Comparison of ENCODE assay signal across 16 cellular contexts in the genomic region with DNA sequence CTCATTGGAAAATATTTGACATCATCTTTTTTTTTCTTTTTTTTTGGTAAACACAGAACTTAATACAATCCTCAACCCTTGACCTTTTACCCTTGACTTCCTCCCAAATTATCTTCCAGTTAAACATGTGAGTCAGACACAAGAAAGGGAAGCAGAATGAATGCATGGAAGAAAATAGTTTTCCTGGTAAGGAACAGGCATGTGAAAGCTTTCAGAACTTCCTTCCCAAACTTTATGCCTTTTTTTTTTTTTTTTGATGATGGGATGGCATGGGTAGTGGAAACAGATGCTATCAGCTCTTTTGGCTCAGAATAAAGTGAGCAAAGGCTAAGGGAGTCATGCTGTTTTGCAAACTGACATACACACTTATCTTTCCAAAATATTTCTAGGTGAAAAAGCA.
DNase-seq lines count a peak whose midpoint lies in the region; ATAC-seq, FAIRE-seq and TF ChIP-seq lines count a peak whose summit lies in the region.
"Had no signal": no experiment of that assay in that cellular context is flagged by ENCODE, and none has a peak within 500 bp of the region (broad histone marks: within the 10 kb centered on the region; RNA-seq: fewer than 3 reads in every experiment).

No MANE protein-coding gene starts in this region.

- no peak for DNase-seq in HEK293T (ENCODE audit: extremely low spot score)
- peak; percentile 61 for DNase-seq in glomerular endothelial cell (ENCODE audit: extremely low read depth, low read depth, low spot score)
- DNase-seq in progenitor cell of endocrine pancreas (ENCODE audit: low spot score, unreplicated experiment), result no peak
- DNase-seq in activated CD4-positive, alpha-beta T cell treated with anti-CD3 and anti-CD28 coated beads, Interleukin-2, amount 50 U/mL, for 4 hours, result no peak
- DNase-seq in GM12891 (ENCODE audit: insufficient read length, low spot score), result no peak
- no peak for DNase-seq in UCSD-AML1 (lab: John Stamatoyannopoulos, UW; ENCODE audit: unreplicated experiment)
- DNase-seq: CD4-positive, CD25-positive, alpha-beta regulatory T cell; KG1; NCI-H1092 treated with DMSO at 0.1 percent for 48 hours; NCI-H1694; NCI-H748 treated with DMSO at 0.1 percent for 48 hours; SHP77 had no signal

- peaks cover 14% of the 10 kb centered on the region for H3K4me1 Mint-ChIP-seq in progenitor cell of endocrine pancreas (ENCODE audit: low read depth)
- H3K4me1 Mint-ChIP-seq: CD4-positive, CD25-positive, alpha-beta regulatory T cell had no signal

- H3K36me3 Mint-ChIP-seq in progenitor cell of endocrine pancreas (ENCODE audit: insufficient read depth), result no peaks in the 10 kb centered on the region
- H3K36me3 Mint-ChIP-seq: CD4-positive, CD25-positive, alpha-beta regulatory T cell had no signal

- POLR2A ChIA-PET in HEK293T (lab: Yijun Ruan, JAX), result no interaction called here

- no peak for TF ChIP-seq POLR2A in GM12891 (IDR thresholded peaks at IDR 0.05; ENCODE audit: low read depth, low read length)

- peak; percentile 21; the same call in 2 of the 3 replicates for ATAC-seq in SK-N-SH treated with all-trans-retinoic acid at 6 μM for 48 hours
- ATAC-seq in HG02623 (IDR thresholded peaks at IDR 0.05; ENCODE audit: unreplicated experiment), result no peak
- ATAC-seq: Panc1 had no signal

- no peak for TF ChIP-seq CTCF in progenitor cell of endocrine pancreas (IDR thresholded peaks at IDR 0.05; ENCODE audit: unreplicated experiment)

- peak overlapping the region; percentile 33 for H3K27ac Mint-ChIP-seq in progenitor cell of endocrine pancreas
- H3K27ac Mint-ChIP-seq: CD4-positive, CD25-positive, alpha-beta regulatory T cell had no signal

- FAIRE-seq in GM12891 (lab: Jason Lieb, UNC), result no peak
- FAIRE-seq: H1 had no signal

- H3K9me3 Mint-ChIP-seq in progenitor cell of endocrine pancreas (ENCODE audit: low read depth), result no peaks in the 10 kb centered on the region

- CTCF ChIA-PET in HEK293T (lab: Yijun Ruan, JAX), result interaction anchor here (0.5 kb wide), 1 partner anchor 671 kb away, joined by 3 read pairs; no protein-coding TSS in a partner anchor

- no peak overlapping the region for H3K4me3 Mint-ChIP-seq in progenitor cell of endocrine pancreas (ENCODE audit: low read depth)
- H3K4me3 Mint-ChIP-seq: CD4-positive, CD25-positive, alpha-beta regulatory T cell had no signal

- H3K27me3 Mint-ChIP-seq in progenitor cell of endocrine pancreas, result no peaks in the 10 kb centered on the region

TF ChIP-seq in HEK293T, 16 proteins besides CTCF, POLR2A, EP300 and RAD21:
- TF ChIP-seq ZNF384 (IDR thresholded peaks at IDR 0.05) (0 out of 2 replicates have a peak, but pooled peaks have one; percentile 7), LEF1 (IDR thresholded peaks at IDR 0.05; ENCODE audit: borderline replicate concordance) (no peak)

TF ChIP-seq in SK-N-SH treated with all-trans-retinoic acid at 6 μM for 48 hours, 23 proteins besides CTCF, POLR2A, EP300 and RAD21:
- TF ChIP-seq, protein P1, sequence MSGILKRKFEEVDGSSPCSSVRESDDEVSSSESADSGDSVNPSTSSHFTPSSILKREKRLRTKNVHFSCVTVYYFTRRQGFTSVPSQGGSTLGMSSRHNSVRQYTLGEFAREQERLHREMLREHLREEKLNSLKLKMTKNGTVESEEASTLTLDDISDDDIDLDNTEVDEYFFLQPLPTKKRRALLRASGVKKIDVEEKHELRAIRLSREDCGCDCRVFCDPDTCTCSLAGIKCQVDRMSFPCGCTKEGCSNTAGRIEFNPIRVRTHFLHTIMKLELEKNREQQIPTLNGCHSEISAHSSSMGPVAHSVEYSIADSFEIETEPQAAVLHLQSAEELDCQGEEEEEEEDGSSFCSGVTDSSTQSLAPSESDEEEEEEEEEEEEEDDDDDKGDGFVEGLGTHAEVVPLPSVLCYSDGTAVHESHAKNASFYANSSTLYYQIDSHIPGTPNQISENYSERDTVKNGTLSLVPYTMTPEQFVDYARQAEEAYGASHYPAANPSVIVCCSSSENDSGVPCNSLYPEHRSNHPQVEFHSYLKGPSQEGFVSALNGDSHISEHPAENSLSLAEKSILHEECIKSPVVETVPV (CRISPR knock-in tag; IDR thresholded peaks at IDR 0.05), result no peak
- TF ChIP-seq ZC3H10 (CRISPR knock-in tag; IDR thresholded peaks at IDR 0.05) (no peak), ARNTL (CRISPR knock-in tag; IDR thresholded peaks at IDR 0.05; ENCODE audit: borderline replicate concordance, low read depth) (no peak), BACH2 (CRISPR knock-in tag; IDR thresholded peaks at IDR 0.05; ENCODE audit: borderline replicate concordance) (no peak), ZFP3 (CRISPR knock-in tag; IDR thresholded peaks at IDR 0.05) (no peak), SNAI2 (CRISPR knock-in tag; IDR thresholded peaks at IDR 0.05) (no peak), PPARA (CRISPR knock-in tag; IDR thresholded peaks at IDR 0.05; ENCODE audit: borderline replicate concordance) (no peak), ZNF8 (CRISPR knock-in tag; IDR thresholded peaks at IDR 0.05) (no peak)

TF ChIP-seq in GM12891, 5 proteins besides CTCF, POLR2A, EP300 and RAD21:
- TF ChIP-seq POU2F2 (IDR thresholded peaks at IDR 0.05; ENCODE audit: low read depth, low read length) (no peak), SPI1 (IDR thresholded peaks at IDR 0.05; ENCODE audit: low read depth, low read length) (no peak), POLR2AphosphoS5 (IDR thresholded peaks at IDR 0.05; ENCODE audit: low read depth, low read length) (no peak), PAX5 (IDR thresholded peaks at IDR 0.05; ENCODE audit: insufficient read depth, low read length, severe bottlenecking) (no peak), TAF1 (IDR thresholded peaks at IDR 0.05; ENCODE audit: low read depth, low read length) (no peak)
